9 cellular contexts compared by ENCODE assay signal in genomic region chr2:9975805-9976447, GRCh38. TPM values are rescaled to one million over a fixed set of nuclear protein-coding genes. Genes with fewer than 3 reads are reported as not detected.
DNase-seq lines count a peak whose midpoint lies in the region; ATAC-seq and TF ChIP-seq lines count a peak whose summit lies in the region.
"Had no signal": no experiment of that assay in that cellular context is flagged by ENCODE, and none has a peak within 500 bp of the region (broad histone marks: within the 10 kb centered on the region; RNA-seq: fewer than 3 reads in every experiment).

No MANE protein-coding gene starts in this region.

- peaks cover 6% of the 10 kb centered on the region for H3K27me3 Mint-ChIP-seq in GM23338 (ENCODE audit: insufficient read depth, low read depth, poor library complexity)

- H3K9me3 ChIP-seq in body of pancreas: no peaks in the 10 kb centered on the region

- no peaks in the 10 kb centered on the region for H3K79me2 ChIP-seq in GM23338 (replicated peaks; ENCODE audit: insufficient read depth)

- H3K36me3 ChIP-seq in body of pancreas (replicated peaks in 1 of 2; ENCODE audit: insufficient read depth in 1 of 2, low read depth in 2 of 2) (no peaks in the 10 kb centered on the region), GM23338 (ENCODE audit: insufficient read depth) (no peaks in the 10 kb centered on the region)

- 51 to 61% methylated on average over 9 of the region's 9 CpGs for WGBS in body of pancreas, 2 donors

- H3K27me3 ChIP-seq in body of pancreas (no peaks in the 10 kb centered on the region), GM23338 (ENCODE audit: insufficient read depth) (no peaks in the 10 kb centered on the region)

- H3K4me3 ChIP-seq in body of pancreas (no peak overlapping the region), GM23338 (no peak overlapping the region)

- ATAC-seq in body of pancreas (peak; percentile 70), GM23338 (no peak), HG02759 (IDR thresholded peaks at IDR 0.05; ENCODE audit: unreplicated experiment) (no peak)

- no peaks in the 10 kb centered on the region for H3F3A ChIP-seq in GM23338 (replicated peaks; ENCODE audit: low read depth)

- H3K4me3 Mint-ChIP-seq in GM23338: no peak overlapping the region

- H4K20me1 ChIP-seq in GM23338 (replicated peaks; ENCODE audit: insufficient read depth): no peaks in the 10 kb centered on the region

- H3K4me2 ChIP-seq in GM23338: no peak overlapping the region

- intact Hi-C loops in body of pancreas (cut with DNase I): no loop called here

- H3K4me1 ChIP-seq in body of pancreas (peaks cover 27% of the 10 kb centered on the region), GM23338 (ENCODE audit: insufficient read depth) (no peaks in the 10 kb centered on the region)

- H3K4me1 Mint-ChIP-seq in GM23338: peaks cover 5% of the 10 kb centered on the region; the same call in 2 of the 3 replicates

- H3K27ac ChIP-seq in body of pancreas: peak overlapping the region in 3 of 4 donors; percentile 35 to 58 (median 51)
- H3K27ac ChIP-seq in GM23338 (ENCODE audit: low read depth): no peak overlapping the region

- TF ChIP-seq POLR2A in body of pancreas (IDR thresholded peaks at IDR 0.05): no peak

- H3K9me2 ChIP-seq in GM23338 (ENCODE audit: insufficient read depth): 0 out of 2 replicates have a peak, but pooled peaks cover 3% of the 10 kb centered on the region

- H3K36me3 Mint-ChIP-seq in GM23338 (ENCODE audit: low read depth): no peaks in the 10 kb centered on the region

- H3K27ac Mint-ChIP-seq in GM23338: no peak overlapping the region

- DNase-seq in AG20443 (ENCODE audit: low spot score) (peak; percentile 88), Kasumi-1 (lab: John Stamatoyannopoulos, UW) (peak; percentile 9 to 26), body of pancreas (peak in 3 of 4 donors; percentile 11 to 66 (median 65)), myocyte (ENCODE audit: low read depth) (peak; percentile 78), GM23338 (ENCODE audit: low spot score) (no peak), NCI-H1048 (lab: John Stamatoyannopoulos, UW) (no peak), middle frontal gyrus (ENCODE audit: extremely low spot score, low spot score) (no peak)
- DNase-seq: T-helper 9 cell had no signal

- H3K9me3 Mint-ChIP-seq in GM23338: no peaks in the 10 kb centered on the region

- no peak for TF ChIP-seq CTCF in body of pancreas (IDR thresholded peaks at IDR 0.05)
- no peak for TF ChIP-seq CTCF in GM23338 (conservative IDR thresholded peaks at IDR 0.05; ENCODE audit: low read depth in 2 of 2)

- no peak overlapping the region for H2AFZ ChIP-seq in GM23338

TF ChIP-seq in GM23338, 12 proteins besides CTCF, POLR2A, EP300 and RAD21 (continues in another document):
- TF ChIP-seq POLR2AphosphoS5 (IDR thresholded peaks at IDR 0.05; ENCODE audit: low read depth): no peak
- TF ChIP-seq CREB1 (CRISPR knock-in tag; IDR thresholded peaks at IDR 0.05; ENCODE audit: low read depth): no peak
- TF ChIP-seq ZNF462 (CRISPR knock-in tag; IDR thresholded peaks at IDR 0.05): no peak
- TF ChIP-seq EZH2phosphoT487 (IDR thresholded peaks at IDR 0.05; ENCODE audit: unreplicated experiment): no peak
- no peak for TF ChIP-seq ZNF114 (CRISPR knock-in tag; IDR thresholded peaks at IDR 0.05)
- TF ChIP-seq REST (IDR thresholded peaks at IDR 0.05; ENCODE audit: unreplicated experiment): no peak
- TF ChIP-seq JUNB (IDR thresholded peaks at IDR 0.05; ENCODE audit: unreplicated experiment): no peak
- no peak for TF ChIP-seq ETS1 (IDR thresholded peaks at IDR 0.05)

RNA-seq across cellular contexts. Expression of gene GRHL1, which starts 24.4 kb away (rescaled TPM):
- total RNA-seq in body of pancreas (1 to 10 TPM; 2.0 to 4.2 TPM), myocyte (0.47 and 1.4 TPM in 2 replicates)
- polyA plus RNA-seq in myocyte (2012): 0.55 TPM
- total RNA-seq in GM23338 (2014; rRNA removed; shearing (Covaris generic)): 2.5 and 4.2 TPM in 2 replicates
- polyA plus RNA-seq in GM23338 (2016; fragmentation: Nextera tagmentation; extraction: Ambion mirVana): 2.8 and 2.9 TPM in 2 replicates

Comparison
In these comparisons a context has a peak if more than half of its experiments do, and no peak if none do; other contexts are left out.
1. DNase-seq: peak in AG20443 (single experiment), Kasumi-1 (2 of 2), body of pancreas (3 of 4) and myocyte (single experiment); none in GM23338 (single experiment), NCI-H1048 (single experiment) and middle frontal gyrus (single experiment).